Comparison of ENCODE assay signal across 23 cellular contexts in the genomic region with DNA sequence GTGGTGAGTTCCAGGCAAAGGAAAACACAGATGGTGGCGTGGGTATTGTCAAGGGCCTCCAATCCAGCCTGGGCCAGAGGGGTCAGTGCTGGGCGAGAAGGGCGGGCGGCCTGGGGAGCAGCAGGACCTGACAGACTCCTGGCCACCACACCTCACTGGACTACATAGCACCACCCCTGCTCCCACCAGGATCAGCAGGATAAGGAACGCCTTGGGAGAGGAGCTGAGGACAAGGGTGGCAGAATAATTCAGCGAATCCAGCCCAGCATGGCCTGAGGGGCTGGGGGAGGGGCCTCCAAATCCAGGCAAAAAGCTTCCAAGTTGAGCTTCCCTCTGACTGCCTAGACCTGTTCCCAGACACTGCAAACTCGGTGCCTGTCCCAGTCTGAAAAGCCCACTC. TPM values are rescaled to one million over a fixed set of nuclear protein-coding genes. Genes with fewer than 3 reads are reported as not detected.
"Had no signal": no experiment of that assay in that cellular context is flagged by ENCODE, and none has a peak within 500 bp of the region (broad histone marks: within the 10 kb centered on the region; RNA-seq: fewer than 3 reads in every experiment).

No MANE protein-coding gene starts in this region.

- ATAC-seq: activated CD8-positive, alpha-beta T cell treated with anti-CD3 and anti-CD28 coated beads, Interleukin-2, amount 10 ng/mL, durations not matched to agents 7 days and 5 days; activated naive CD8-positive, alpha-beta T cell treated with anti-CD3 and anti-CD28 coated beads, Interleukin-2, amount 50 U/mL, for 24 hours; naive thymus-derived CD8-positive, alpha-beta T cell; psoas muscle had no signal

- H3K4me3 ChIP-seq: left ventricle myocardium inferior, pancreas, psoas muscle, right atrium auricular region, spleen had no signal

- DNase-seq: activated CD4-positive, alpha-beta T cell treated with anti-CD3 and anti-CD28 coated beads for 1 hour; activated CD4-positive, alpha-beta T cell treated with anti-CD3 and anti-CD28 coated beads, Interleukin-2, amount 50 U/mL, for 1 hour; activated CD8-positive, alpha-beta T cell treated with anti-CD3 and anti-CD28 coated beads, Interleukin-2, amount 10 ng/mL, durations not matched to agents 7 days and 5 days; activated gamma-delta T cell; activated naive CD4-positive, alpha-beta T cell treated with anti-CD3 and anti-CD28 coated beads, Interleukin-2, amount 50 U/mL, for 16 hours; activated naive CD8-positive, alpha-beta T cell treated with anti-CD3 and anti-CD28 coated beads, Interleukin-2, amount 50 U/mL, for 24 hours; erythroblast; foreskin fibroblast; left ventricle myocardium inferior; naive thymus-derived CD8-positive, alpha-beta T cell; psoas muscle; spleen; stimulated activated CD4-positive, alpha-beta T cell treated with anti-CD3 and anti-CD28 coated beads, Interleukin-4, amount 100 ng/mL, for 1 hour; stimulated activated naive CD4-positive, alpha-beta T cell treated with Interleukin-2 at 50 U/mL for 16 hours had no signal

- H3K9me3 ChIP-seq: left ventricle myocardium inferior, pancreas, psoas muscle, right atrium auricular region, spleen had no signal

- H3K27ac ChIP-seq: left ventricle myocardium inferior, pancreas, psoas muscle, right atrium auricular region, spleen, VCaP had no signal

- H3K36me3 ChIP-seq: left ventricle myocardium inferior, pancreas, right atrium auricular region, spleen had no signal

RNA-seq across cellular contexts. Expression of a gene that starts 6.5 kb away (rescaled TPM):
- total RNA-seq: activated CD8-positive, alpha-beta T cell treated with anti-CD3 and anti-CD28 coated beads, Interleukin-2, amount 10 ng/mL, durations not matched to agents 7 days and 5 days; activated T-helper 1 cell treated with anti-CD3 and anti-CD28 coated beads, Interleukin-12 subunit alpha, Interleukin-12 subunit beta, Interleukin-2, Interleukin-4 antibody, amounts not matched to agents 30 ng/mL and 10 ng/mL and 1 ng/mL, durations not matched to agents 14 hours and 24 hours and 36 hours; cerebellum; fibroblast of lung; glomerular endothelial cell; left ventricle myocardium inferior; lung microvascular endothelial cell; psoas muscle had no signal
- polyA plus RNA-seq: fibroblast of lung, psoas muscle had no signal

RNA-seq across cellular contexts. Expression of a gene that starts 19.5 kb away (rescaled TPM):
- total RNA-seq: activated CD8-positive, alpha-beta T cell treated with anti-CD3 and anti-CD28 coated beads, Interleukin-2, amount 10 ng/mL, durations not matched to agents 7 days and 5 days; activated T-helper 1 cell treated with anti-CD3 and anti-CD28 coated beads, Interleukin-12 subunit alpha, Interleukin-12 subunit beta, Interleukin-2, Interleukin-4 antibody, amounts not matched to agents 30 ng/mL and 10 ng/mL and 1 ng/mL, durations not matched to agents 14 hours and 24 hours and 36 hours; fibroblast of lung; glomerular endothelial cell; left ventricle myocardium inferior; lung microvascular endothelial cell; psoas muscle; spleen; T-helper 2 cell treated with Interferon-gamma antibody and Interleukin-4, amounts not matched to agents 100 ng/mL and 5 ng/mL, for 36 hours had no signal
- polyA plus RNA-seq: fibroblast of lung had no signal
